Comparison of ENCODE assay signal across 1 cellular context in the genomic region with DNA sequence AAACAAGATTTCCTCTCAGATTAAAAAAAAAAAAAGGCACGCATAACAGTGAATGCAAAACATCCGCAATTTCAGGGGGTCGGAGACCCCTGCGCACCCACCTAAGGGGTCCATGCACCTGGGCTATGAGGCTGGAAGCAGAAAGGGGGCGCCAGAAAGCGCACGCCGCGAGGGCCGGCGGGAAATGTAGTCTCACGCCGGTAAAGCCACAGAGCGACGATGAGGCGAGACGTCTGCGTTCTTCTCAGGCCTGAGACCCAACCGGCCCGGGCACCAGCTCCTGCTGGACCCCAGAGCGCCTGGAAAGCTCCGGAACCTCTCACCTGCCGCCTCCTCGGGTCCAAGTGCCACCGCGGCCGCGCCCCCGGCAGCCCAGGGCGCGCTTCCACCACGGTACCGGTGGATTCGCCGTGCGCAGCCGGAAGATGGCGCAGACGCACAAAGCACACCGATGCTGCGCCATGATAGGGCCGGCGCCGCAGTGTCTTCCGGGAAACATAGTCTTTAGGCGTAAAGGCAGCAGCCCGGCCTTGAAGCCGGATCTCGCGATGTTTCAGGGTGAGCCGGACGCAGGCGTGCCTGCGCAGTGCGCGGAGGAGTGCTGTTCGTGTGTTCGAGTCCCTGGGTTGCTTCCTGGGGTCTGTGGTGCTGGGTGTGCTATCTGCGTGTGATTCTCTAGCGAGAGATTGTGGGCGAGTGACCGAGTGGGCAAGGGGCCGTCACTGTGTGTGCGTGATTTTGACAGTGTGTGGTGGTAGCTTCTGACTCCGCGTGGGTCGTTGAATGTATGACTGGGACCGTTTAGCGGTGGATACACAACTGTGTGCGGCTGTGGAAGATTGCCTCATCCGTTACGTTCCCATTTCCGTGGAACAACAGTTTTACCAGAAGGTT.
TF ChIP-seq lines count a peak whose summit lies in the region.

A gene (minus strand): TSS at position 416 of the 894 bp plus-strand sequence. CDS start 1,782 bp downstream, outside the sequence.

TF ChIP-seq in HEK293, 187 proteins besides CTCF, POLR2A, EP300 and RAD21 (continued from another document):
- TF ChIP-seq, protein P1, sequence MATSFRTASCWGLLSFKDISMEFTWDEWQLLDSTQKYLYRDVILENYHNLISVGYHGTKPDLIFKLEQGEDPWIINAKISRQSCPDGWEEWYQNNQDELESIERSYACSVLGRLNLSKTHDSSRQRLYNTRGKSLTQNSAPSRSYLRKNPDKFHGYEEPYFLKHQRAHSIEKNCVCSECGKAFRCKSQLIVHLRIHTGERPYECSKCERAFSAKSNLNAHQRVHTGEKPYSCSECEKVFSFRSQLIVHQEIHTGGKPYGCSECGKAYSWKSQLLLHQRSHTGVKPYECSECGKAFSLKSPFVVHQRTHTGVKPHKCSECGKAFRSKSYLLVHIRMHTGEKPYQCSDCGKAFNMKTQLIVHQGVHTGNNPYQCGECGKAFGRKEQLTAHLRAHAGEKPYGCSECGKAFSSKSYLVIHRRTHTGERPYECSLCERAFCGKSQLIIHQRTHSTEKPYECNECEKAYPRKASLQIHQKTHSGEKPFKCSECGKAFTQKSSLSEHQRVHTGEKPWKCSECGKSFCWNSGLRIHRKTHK (tag by site-specific recombination; IDR thresholded peaks at IDR 0.05) = no peak
- TF ChIP-seq GFI1B (tag by site-specific recombination; IDR thresholded peaks at IDR 0.05) (no peak), ZNF561 (tag by site-specific recombination; IDR thresholded peaks at IDR 0.05; ENCODE audit: borderline replicate concordance) (peak; percentile 24; the same call in 1 of the 2 replicates), ZNF629 (tag by site-specific recombination; IDR thresholded peaks at IDR 0.05) (peak; percentile 47; the same call in 1 of the 2 replicates), ZNF792 (tag by site-specific recombination; IDR thresholded peaks at IDR 0.05) (peak; percentile 72), SP3 (tag by site-specific recombination; IDR thresholded peaks at IDR 0.05) (peak; percentile 61; the same call in 1 of the 2 replicates), YY1 (tag by site-specific recombination; IDR thresholded peaks at IDR 0.05) (peak; percentile 87), ZNF37A (tag by site-specific recombination; IDR thresholded peaks at IDR 0.05) (no peak), KLF10 (tag by site-specific recombination; IDR thresholded peaks at IDR 0.05) (0 out of 2 replicates have a peak, but pooled peaks have one; percentile 33), ZNF76 (tag by site-specific recombination; IDR thresholded peaks at IDR 0.05; ENCODE audit: borderline replicate concordance, low read depth) (peak; percentile 92), SP2 (tag by site-specific recombination; IDR thresholded peaks at IDR 0.05) (peak; percentile 30; the same call in 1 of the 2 replicates), MYNN (tag by site-specific recombination; IDR thresholded peaks at IDR 0.05; ENCODE audit: borderline replicate concordance) (no peak), ZNF423 (tag by site-specific recombination; IDR thresholded peaks at IDR 0.05) (no peak), ZNF174 (tag by site-specific recombination; IDR thresholded peaks at IDR 0.05) (no peak), ZBTB17 (tag by site-specific recombination; IDR thresholded peaks at IDR 0.05) (peak; percentile 99), ZSCAN23 (tag by site-specific recombination; IDR thresholded peaks at IDR 0.05) (no peak), ZNF596 (tag by site-specific recombination; IDR thresholded peaks at IDR 0.05) (no peak), ZNF24 (tag by site-specific recombination; IDR thresholded peaks at IDR 0.05) (peak; percentile 68), ZNF510 (tag by site-specific recombination; IDR thresholded peaks at IDR 0.05; ENCODE audit: insufficient replicate concordance) (no peak), ZNF626 (tag by site-specific recombination; IDR thresholded peaks at IDR 0.05) (no peak), ZNF558 (tag by site-specific recombination; IDR thresholded peaks at IDR 0.05) (no peak; the same call in 1 of the 2 replicates), ZNF624 (tag by site-specific recombination; IDR thresholded peaks at IDR 0.05) (no peak), ZNF169 (tag by site-specific recombination; IDR thresholded peaks at IDR 0.05) (0 out of 2 replicates have a peak, but pooled peaks have one; percentile 39), ZNF292 (tag by site-specific recombination; IDR thresholded peaks at IDR 0.05; ENCODE audit: borderline replicate concordance, low read depth) (no peak), ZNF140 (tag by site-specific recombination; IDR thresholded peaks at IDR 0.05) (no peak), ZNF132 (tag by site-specific recombination; IDR thresholded peaks at IDR 0.05; ENCODE audit: borderline replicate concordance) (no peak), ZNF266 (tag by site-specific recombination; IDR thresholded peaks at IDR 0.05; ENCODE audit: low read depth) (no peak), ZNF664 (tag by site-specific recombination; IDR thresholded peaks at IDR 0.05) (no peak), ZNF2 (tag by site-specific recombination; IDR thresholded peaks at IDR 0.05) (peak; percentile 85), ZNF660 (tag by site-specific recombination; IDR thresholded peaks at IDR 0.05) (0 out of 2 replicates have a peak, but pooled peaks have one; percentile 64), ZNF610 (tag by site-specific recombination; IDR thresholded peaks at IDR 0.05; ENCODE audit: borderline replicate concordance) (no peak)
- TF ChIP-seq, protein P2, sequence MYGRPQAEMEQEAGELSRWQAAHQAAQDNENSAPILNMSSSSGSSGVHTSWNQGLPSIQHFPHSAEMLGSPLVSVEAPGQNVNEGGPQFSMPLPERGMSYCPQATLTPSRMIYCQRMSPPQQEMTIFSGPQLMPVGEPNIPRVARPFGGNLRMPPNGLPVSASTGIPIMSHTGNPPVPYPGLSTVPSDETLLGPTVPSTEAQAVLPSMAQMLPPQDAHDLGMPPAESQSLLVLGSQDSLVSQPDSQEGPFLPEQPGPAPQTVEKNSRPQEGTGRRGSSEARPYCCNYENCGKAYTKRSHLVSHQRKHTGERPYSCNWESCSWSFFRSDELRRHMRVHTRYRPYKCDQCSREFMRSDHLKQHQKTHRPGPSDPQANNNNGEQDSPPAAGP (tag by site-specific recombination; IDR thresholded peaks at IDR 0.05) = no peak
- TF ChIP-seq, protein P3, sequence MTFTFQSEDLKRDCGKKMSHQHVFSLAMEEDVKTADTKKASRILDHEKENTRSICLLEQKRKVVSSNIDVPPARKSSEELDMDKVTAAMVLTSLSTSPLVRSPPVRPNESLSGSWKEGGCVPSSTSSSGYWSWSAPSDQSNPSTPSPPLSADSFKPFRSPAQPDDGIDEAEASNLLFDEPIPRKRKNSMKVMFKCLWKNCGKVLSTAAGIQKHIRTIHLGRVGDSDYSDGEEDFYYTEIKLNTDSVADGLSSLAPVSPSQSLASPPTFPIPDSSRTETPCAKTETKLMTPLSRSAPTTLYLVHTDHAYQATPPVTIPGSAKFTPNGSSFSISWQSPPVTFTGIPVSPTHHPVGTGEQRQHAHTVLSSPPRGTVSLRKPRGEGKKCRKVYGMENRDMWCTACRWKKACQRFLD (tag by site-specific recombination; IDR thresholded peaks at IDR 0.05) = no peak
- TF ChIP-seq, protein P4, sequence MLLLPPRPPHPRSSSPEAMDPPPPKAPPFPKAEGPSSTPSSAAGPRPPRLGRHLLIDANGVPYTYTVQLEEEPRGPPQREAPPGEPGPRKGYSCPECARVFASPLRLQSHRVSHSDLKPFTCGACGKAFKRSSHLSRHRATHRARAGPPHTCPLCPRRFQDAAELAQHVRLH (tag by site-specific recombination; IDR thresholded peaks at IDR 0.05) = peak; percentile 94
- TF ChIP-seq, protein P5, sequence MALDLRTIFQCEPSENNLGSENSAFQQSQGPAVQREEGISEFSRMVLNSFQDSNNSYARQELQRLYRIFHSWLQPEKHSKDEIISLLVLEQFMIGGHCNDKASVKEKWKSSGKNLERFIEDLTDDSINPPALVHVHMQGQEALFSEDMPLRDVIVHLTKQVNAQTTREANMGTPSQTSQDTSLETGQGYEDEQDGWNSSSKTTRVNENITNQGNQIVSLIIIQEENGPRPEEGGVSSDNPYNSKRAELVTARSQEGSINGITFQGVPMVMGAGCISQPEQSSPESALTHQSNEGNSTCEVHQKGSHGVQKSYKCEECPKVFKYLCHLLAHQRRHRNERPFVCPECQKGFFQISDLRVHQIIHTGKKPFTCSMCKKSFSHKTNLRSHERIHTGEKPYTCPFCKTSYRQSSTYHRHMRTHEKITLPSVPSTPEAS (tag by site-specific recombination; IDR thresholded peaks at IDR 0.05) = peak; percentile 92
- TF ChIP-seq, protein P6, sequence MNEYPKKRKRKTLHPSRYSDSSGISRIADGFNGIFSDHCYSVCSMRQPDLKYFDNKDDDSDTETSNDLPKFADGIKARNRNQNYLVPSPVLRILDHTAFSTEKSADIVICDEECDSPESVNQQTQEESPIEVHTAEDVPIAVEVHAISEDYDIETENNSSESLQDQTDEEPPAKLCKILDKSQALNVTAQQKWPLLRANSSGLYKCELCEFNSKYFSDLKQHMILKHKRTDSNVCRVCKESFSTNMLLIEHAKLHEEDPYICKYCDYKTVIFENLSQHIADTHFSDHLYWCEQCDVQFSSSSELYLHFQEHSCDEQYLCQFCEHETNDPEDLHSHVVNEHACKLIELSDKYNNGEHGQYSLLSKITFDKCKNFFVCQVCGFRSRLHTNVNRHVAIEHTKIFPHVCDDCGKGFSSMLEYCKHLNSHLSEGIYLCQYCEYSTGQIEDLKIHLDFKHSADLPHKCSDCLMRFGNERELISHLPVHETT (tag by site-specific recombination; IDR thresholded peaks at IDR 0.05) = no peak; the same call in none of the 2 replicates
- TF ChIP-seq, protein P7, sequence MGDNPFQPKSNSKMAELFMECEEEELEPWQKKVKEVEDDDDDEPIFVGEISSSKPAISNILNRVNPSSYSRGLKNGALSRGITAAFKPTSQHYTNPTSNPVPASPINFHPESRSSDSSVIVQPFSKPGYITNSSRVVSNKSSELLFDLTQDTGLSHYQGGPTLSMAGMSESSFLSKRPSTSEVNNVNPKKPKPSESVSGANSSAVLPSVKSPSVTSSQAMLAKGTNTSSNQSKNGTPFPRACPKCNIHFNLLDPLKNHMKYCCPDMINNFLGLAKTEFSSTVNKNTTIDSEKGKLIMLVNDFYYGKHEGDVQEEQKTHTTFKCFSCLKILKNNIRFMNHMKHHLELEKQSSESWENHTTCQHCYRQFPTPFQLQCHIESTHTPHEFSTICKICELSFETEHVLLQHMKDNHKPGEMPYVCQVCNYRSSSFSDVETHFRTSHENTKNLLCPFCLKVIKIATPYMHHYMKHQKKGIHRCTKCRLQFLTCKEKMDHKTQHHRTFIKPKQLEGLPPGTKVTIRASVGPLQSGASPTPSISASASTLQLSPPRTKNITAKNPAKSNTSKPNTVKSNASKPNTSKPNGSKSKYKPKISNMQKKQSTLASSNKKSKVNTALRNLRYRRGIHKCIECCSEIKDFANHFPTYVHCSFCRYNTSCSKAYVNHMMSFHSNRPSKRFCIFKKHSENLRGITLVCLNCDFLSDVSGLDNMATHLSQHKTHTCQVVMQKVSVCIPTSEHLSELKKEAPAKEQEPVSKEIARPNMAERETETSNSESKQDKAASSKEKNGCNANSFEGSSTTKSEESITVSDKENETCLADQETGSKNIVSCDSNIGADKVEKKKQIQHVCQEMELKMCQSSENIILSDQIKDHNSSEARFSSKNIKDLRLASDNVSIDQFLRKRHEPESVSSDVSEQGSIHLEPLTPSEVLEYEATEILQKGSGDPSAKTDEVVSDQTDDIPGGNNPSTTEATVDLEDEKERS (tag by site-specific recombination; IDR thresholded peaks at IDR 0.05) = peak; percentile 97
- TF ChIP-seq, protein P8, sequence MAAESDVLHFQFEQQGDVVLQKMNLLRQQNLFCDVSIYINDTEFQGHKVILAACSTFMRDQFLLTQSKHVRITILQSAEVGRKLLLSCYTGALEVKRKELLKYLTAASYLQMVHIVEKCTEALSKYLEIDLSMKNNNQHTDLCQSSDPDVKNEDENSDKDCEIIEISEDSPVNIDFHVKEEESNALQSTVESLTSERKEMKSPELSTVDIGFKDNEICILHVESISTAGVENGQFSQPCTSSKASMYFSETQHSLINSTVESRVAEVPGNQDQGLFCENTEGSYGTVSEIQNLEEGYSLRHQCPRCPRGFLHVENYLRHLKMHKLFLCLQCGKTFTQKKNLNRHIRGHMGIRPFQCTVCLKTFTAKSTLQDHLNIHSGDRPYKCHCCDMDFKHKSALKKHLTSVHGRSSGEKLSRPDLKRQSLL (tag by site-specific recombination; IDR thresholded peaks at IDR 0.05) = 0 out of 2 replicates have a peak, but pooled peaks have one; percentile 7
